Comparison of ENCODE assay signal across 19 cellular contexts in genomic region chr20:50592282-50593004, GRCh38.
DNase-seq lines count a peak whose midpoint lies in the region; ATAC-seq and TF ChIP-seq lines count a peak whose summit lies in the region.
"Had no signal": no experiment of that assay in that cellular context is flagged by ENCODE, and none has a peak within 500 bp of the region (broad histone marks: within the 10 kb centered on the region; RNA-seq: fewer than 3 reads in every experiment).

No MANE protein-coding gene starts in this region.

- DNase-seq in Right ventricle myocardium inferior (ENCODE audit: missing footprints): peak; percentile 84
- DNase-seq in cardiac septum (ENCODE audit: low spot score): no peak
- peak; percentile 69 for DNase-seq in fibroblast of villous mesenchyme (ENCODE audit: low read depth)
- DNase-seq in DMS53 treated with DMSO at 0.1 percent for 48 hours (lab: John Stamatoyannopoulos, UW; ENCODE audit: unreplicated experiment): no peak
- no peak for DNase-seq in DMS79 (lab: John Stamatoyannopoulos, UW)
- no peak for DNase-seq in hepatocyte (ENCODE audit: low spot score)
- DNase-seq in NCI-H82 (lab: John Stamatoyannopoulos, UW): no peak
- DNase-seq: activated CD4-positive, alpha-beta T cell treated with anti-CD3 and anti-CD28 coated beads, Interleukin-2, amount 10 ng/mL, durations not matched to agents 24 days and 14 days; amniotic stem cell; Calu3; erythroblast; hippocampal formation; KG1; left colon; NCI-H748 treated with DMSO at 0.1 percent for 48 hours; RPMI8226; stimulated activated naive CD4-positive, alpha-beta T cell had no signal

- H3K79me2 ChIP-seq in hepatocyte: no peaks in the 10 kb centered on the region

- H3K9me2 ChIP-seq in hepatocyte (replicated peaks; ENCODE audit: insufficient read depth): no peaks in the 10 kb centered on the region

- no peak overlapping the region for H3K4me3 ChIP-seq in fibroblast of villous mesenchyme (ENCODE audit: low read depth, low read length)
- peak overlapping the region in 1 of 2 donors; percentile 8 for H3K4me3 ChIP-seq in muscle layer of colon (ENCODE audit: low read depth in 1 of 2, low read length in 2 of 2)
- no peak overlapping the region for H3K4me3 ChIP-seq in hepatocyte

- no peaks in the 10 kb centered on the region for H4K20me1 ChIP-seq in hepatocyte (ENCODE audit: insufficient read depth, poor library complexity, severe bottlenecking)

- H3K27ac ChIP-seq in muscle layer of colon (ENCODE audit: low read depth, low read length): no peak overlapping the region
- H3K27ac ChIP-seq in hepatocyte: no peak overlapping the region

- intact Hi-C loops in Right ventricle myocardium inferior (cut with DNase I): no loop called here
- intact Hi-C loops in cardiac septum (cut with DNase I): no loop called here

- TF ChIP-seq CTCF in fibroblast of villous mesenchyme (IDR thresholded peaks at IDR 0.05; ENCODE audit: insufficient read depth, low read depth, low read length) (no peak), hepatocyte (IDR thresholded peaks at IDR 0.05; ENCODE audit: poor library complexity) (no peak)

- H3K9ac ChIP-seq in muscle layer of colon (ENCODE audit: low read length): peak overlapping the region; percentile 11

- peaks cover 0 to 16% of the 10 kb centered on the region in 2 donors for H3K27me3 ChIP-seq in muscle layer of colon (ENCODE audit: control insufficient read depth in 1 of 2, insufficient read depth in 2 of 2, low read length in 2 of 2)
- no peaks in the 10 kb centered on the region for H3K27me3 ChIP-seq in hepatocyte

- H3K9me3 ChIP-seq in muscle layer of colon (ENCODE audit: low read length): no peaks in the 10 kb centered on the region
- no peaks in the 10 kb centered on the region for H3K9me3 ChIP-seq in hepatocyte (ENCODE audit: low read depth)

- no peak overlapping the region for H2AFZ ChIP-seq in hepatocyte

- no peak overlapping the region for H3K4me2 ChIP-seq in hepatocyte

- peak; percentile 78 for ATAC-seq in Right ventricle myocardium inferior
- ATAC-seq: HCT116, left colon had no signal

- H3K4me1 ChIP-seq in muscle layer of colon (ENCODE audit: insufficient read depth, low read length) (peaks cover 15% of the 10 kb centered on the region), hepatocyte (ENCODE audit: insufficient read depth) (peaks cover 4% of the 10 kb centered on the region)

- WGBS in hepatocyte (ENCODE audit: low lambda C conversion rate, missing lambda C conversion rate): 89% methylated on average over 19 of the region's 19 CpGs

- peaks cover 9% of the 10 kb centered on the region for H3K36me3 ChIP-seq in muscle layer of colon (ENCODE audit: insufficient read depth, low read length)
- no peaks in the 10 kb centered on the region for H3K36me3 ChIP-seq in hepatocyte (replicated peaks; ENCODE audit: insufficient read depth, low read depth)

Comparison
In these comparisons a context has a peak if more than half of its experiments do, and no peak if none do; other contexts are left out.
1. DNase-seq: peak in Right ventricle myocardium inferior (single experiment) and fibroblast of villous mesenchyme (single experiment); none in cardiac septum (single experiment), DMS53 treated with DMSO at 0.1 percent for 48 hours (single experiment), DMS79 (single experiment), hepatocyte (single experiment) and NCI-H82 (single experiment).